30 cellular contexts compared by ENCODE assay signal in the genomic region with DNA sequence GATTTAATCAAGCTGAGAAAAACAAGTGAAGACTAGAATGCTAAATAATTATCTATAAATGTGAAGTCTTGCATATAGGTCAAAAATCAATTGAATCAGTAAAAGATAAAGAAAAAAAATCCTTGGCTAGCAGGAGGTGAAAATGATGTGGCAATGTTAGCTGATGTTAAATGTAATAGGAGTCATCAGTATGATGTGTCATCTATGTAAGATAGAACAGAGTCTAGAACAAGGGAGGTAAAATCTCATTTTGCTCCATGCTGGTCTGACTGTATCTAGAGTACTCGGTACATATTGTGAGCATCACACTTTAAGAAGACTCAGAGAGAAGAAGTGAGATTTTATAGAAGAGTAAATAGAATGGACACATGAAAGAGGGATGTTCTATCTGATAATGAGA.
"Had no signal": no experiment of that assay in that cellular context is flagged by ENCODE, and none has a peak within 500 bp of the region (broad histone marks: within the 10 kb centered on the region; RNA-seq: fewer than 3 reads in every experiment).

No MANE protein-coding gene starts in this region.

- H3K9me3 ChIP-seq: gastroesophageal sphincter had no signal

- H3K27ac Mint-ChIP-seq: activated CD4-positive, alpha-beta memory T cell treated with anti-CD3 and anti-CD28 coated beads, Interleukin-2, amount 10 ng/mL, durations not matched to agents 7 days and 5 days; activated CD4-positive, alpha-beta T cell treated with anti-CD3 and anti-CD28 coated beads, Interleukin-2, amount 10 ng/mL, durations not matched to agents 7 days and 5 days; activated naive CD8-positive, alpha-beta T cell; activated T-helper 17 cell treated with anti-CD3 and anti-CD28 coated beads, Interleukin-2, amount 50 U/mL, for 72 hours; dendritic cell treated with granulocyte-macrophage colony-stimulating factor and Interleukin-4, amounts not matched to agents 40 ng/mL and 50 ng/mL, for 4 days; WTC11 had no signal

- H3K27me3 ChIP-seq: brain microvascular endothelial cell, cardiac muscle cell, gastroesophageal sphincter, heart right ventricle, hepatocyte had no signal

- H3K79me2 ChIP-seq: hepatocyte had no signal

- H3K4me1 ChIP-seq: gastroesophageal sphincter had no signal

- H2AFZ ChIP-seq: hepatocyte had no signal

- DNase-seq: activated CD4-positive, alpha-beta memory T cell treated with anti-CD3 and anti-CD28 coated beads, Interleukin-2, amount 10 ng/mL, durations not matched to agents 7 days and 5 days; activated CD4-positive, alpha-beta T cell treated with anti-CD3 and anti-CD28 coated beads for 1 hour; activated CD4-positive, alpha-beta T cell treated with anti-CD3 and anti-CD28 coated beads for 4 hours; activated CD4-positive, alpha-beta T cell treated with anti-CD3 and anti-CD28 coated beads, Interleukin-2, amount 10 ng/mL, durations not matched to agents 7 days and 5 days; activated CD4-positive, alpha-beta T cell treated with anti-CD3 and anti-CD28 coated beads, Interleukin-2, amount 50 U/mL, for 4 hours; activated effector memory CD4-positive, alpha-beta T cell treated with Interleukin-2 at 50 U/mL for 16 hours; activated gamma-delta T cell treated with Interleukin-2 at 50 U/mL for 16 hours; activated naive CD4-positive, alpha-beta T cell treated with anti-CD3 and anti-CD28 coated beads, Interleukin-2, amount 50 U/mL, for 16 hours; activated naive CD4-positive, alpha-beta T cell treated with Interleukin-2 at 50 U/mL for 16 hours; activated T-cell treated with anti-CD3 and anti-CD28 coated beads, Interleukin-2, amount 50 U/mL, for 4 hours; amniotic stem cell; anterior cingulate cortex; brain microvascular endothelial cell; central memory CD4-positive, alpha-beta T cell; cerebellar nuclear complex; dorsolateral prefrontal cortex; effector memory CD4-positive, alpha-beta T cell; foreskin melanocyte; heart right ventricle; T-helper 2 cell had no signal

- H3K36me3 Mint-ChIP-seq: activated naive CD8-positive, alpha-beta T cell; WTC11 had no signal

- ATAC-seq: activated T-cell treated with anti-CD3 and anti-CD28 coated beads, Interleukin-2, amount 50 U/mL, for 4 hours; activated T-helper 17 cell treated with anti-CD3 and anti-CD28 coated beads, Interleukin-2, amount 50 U/mL, for 72 hours; gastroesophageal sphincter; heart right ventricle; WTC11 had no signal

- H3K4me3 ChIP-seq: cardiac muscle cell, coronary artery, dorsolateral prefrontal cortex, gastroesophageal sphincter, heart right ventricle, hepatocyte had no signal

- H3K27me3 Mint-ChIP-seq: dendritic cell treated with granulocyte-macrophage colony-stimulating factor and Interleukin-4, amounts not matched to agents 40 ng/mL and 50 ng/mL, for 4 days had no signal

- H3K4me3 Mint-ChIP-seq: activated CD4-positive, alpha-beta memory T cell treated with anti-CD3 and anti-CD28 coated beads, Interleukin-2, amount 10 ng/mL, durations not matched to agents 7 days and 5 days; activated CD4-positive, alpha-beta T cell treated with anti-CD3 and anti-CD28 coated beads, Interleukin-2, amount 10 ng/mL, durations not matched to agents 7 days and 5 days; activated naive CD8-positive, alpha-beta T cell; activated T-cell treated with anti-CD3 and anti-CD28 coated beads, Interleukin-2, amount 50 U/mL, for 4 hours; activated T-helper 17 cell treated with anti-CD3 and anti-CD28 coated beads, Interleukin-2, amount 50 U/mL, for 72 hours; dendritic cell treated with granulocyte-macrophage colony-stimulating factor and Interleukin-4, amounts not matched to agents 40 ng/mL and 50 ng/mL, for 4 days; WTC11 had no signal

- H3K36me3 ChIP-seq: brain microvascular endothelial cell, cardiac muscle cell, gastroesophageal sphincter, heart right ventricle had no signal

- H3K4me2 ChIP-seq: hepatocyte had no signal

- H3K4me1 Mint-ChIP-seq: activated CD4-positive, alpha-beta memory T cell treated with anti-CD3 and anti-CD28 coated beads, Interleukin-2, amount 10 ng/mL, durations not matched to agents 7 days and 5 days; activated CD4-positive, alpha-beta T cell treated with anti-CD3 and anti-CD28 coated beads, Interleukin-2, amount 10 ng/mL, durations not matched to agents 7 days and 5 days; activated T-helper 17 cell treated with anti-CD3 and anti-CD28 coated beads, Interleukin-2, amount 50 U/mL, for 72 hours; WTC11 had no signal

- H3K27ac ChIP-seq: brain microvascular endothelial cell, coronary artery, dorsolateral prefrontal cortex, epithelial cell of prostate, gastroesophageal sphincter, heart right ventricle, hepatocyte, VCaP had no signal

- H3K9me3 Mint-ChIP-seq: activated CD4-positive, alpha-beta memory T cell treated with anti-CD3 and anti-CD28 coated beads, Interleukin-2, amount 10 ng/mL, durations not matched to agents 7 days and 5 days; activated CD4-positive, alpha-beta T cell treated with anti-CD3 and anti-CD28 coated beads, Interleukin-2, amount 10 ng/mL, durations not matched to agents 7 days and 5 days; activated T-cell treated with anti-CD3 and anti-CD28 coated beads, Interleukin-2, amount 50 U/mL, for 4 hours; activated T-helper 17 cell treated with anti-CD3 and anti-CD28 coated beads, Interleukin-2, amount 50 U/mL, for 72 hours; dendritic cell treated with granulocyte-macrophage colony-stimulating factor and Interleukin-4, amounts not matched to agents 40 ng/mL and 50 ng/mL, for 4 days; WTC11 had no signal
